Comparison of ENCODE assay signal across 1 cellular context in genomic region chr6:33117826-33118277, GRCh38.
TF ChIP-seq lines count a peak whose summit lies in the region.

No MANE protein-coding gene starts in this region.

TF ChIP-seq in GM12878, 131 proteins besides CTCF, POLR2A, EP300 and RAD21:
- peak; percentile 85 for TF ChIP-seq MLLT1 (IDR thresholded peaks at IDR 0.05)
- peak; percentile 39; the same call in 1 of the 3 replicates for TF ChIP-seq POU2F2 (IDR thresholded peaks at IDR 0.05; ENCODE audit: borderline replicate concordance, low read depth, low read length)
- peak; percentile 66 for TF ChIP-seq MEF2B (IDR thresholded peaks at IDR 0.05; ENCODE audit: partially characterized antibody, poor library complexity, severe bottlenecking)
- TF ChIP-seq GATAD2B (conservative IDR thresholded peaks at IDR 0.05; ENCODE audit: low read depth) = no peak
- TF ChIP-seq RUNX3 (IDR thresholded peaks at IDR 0.05; ENCODE audit: low read length) = peak; percentile 85
- TF ChIP-seq MTA3 (IDR thresholded peaks at IDR 0.05; ENCODE audit: borderline replicate concordance, low read length) = no peak
- peak; percentile 59 for TF ChIP-seq PBX3 (IDR thresholded peaks at IDR 0.05; ENCODE audit: insufficient replicate concordance, low read depth, low read length)
- peak; percentile 11 to 42; a peak in 1 of 4 replicates for TF ChIP-seq BHLHE40 (IDR thresholded peaks at IDR 0.05; ENCODE audit: borderline replicate concordance in 1 of 2, low read depth in 2 of 2, low read length in 1 of 2)
- no peak for TF ChIP-seq SREBF1 (IDR thresholded peaks at IDR 0.05; ENCODE audit: low read length)
- peak; percentile 64 for TF ChIP-seq PKNOX1 (IDR thresholded peaks at IDR 0.05)
- no peak for TF ChIP-seq POLR2AphosphoS2 (IDR thresholded peaks at IDR 0.05; ENCODE audit: low read depth, low read length)
- TF ChIP-seq TAF1 (IDR thresholded peaks at IDR 0.05; ENCODE audit: borderline replicate concordance, low read depth, low read length) = no peak
- TF ChIP-seq MYB (IDR thresholded peaks at IDR 0.05; ENCODE audit: borderline replicate concordance, low read depth, low read length) = no peak
- TF ChIP-seq MXI1 (IDR thresholded peaks at IDR 0.05; ENCODE audit: low read depth, low read length) = no peak
- no peak for TF ChIP-seq SP1 (IDR thresholded peaks at IDR 0.05; ENCODE audit: low read depth, low read length)
